Comparison of ENCODE assay signal across 30 cellular contexts in the genomic region with DNA sequence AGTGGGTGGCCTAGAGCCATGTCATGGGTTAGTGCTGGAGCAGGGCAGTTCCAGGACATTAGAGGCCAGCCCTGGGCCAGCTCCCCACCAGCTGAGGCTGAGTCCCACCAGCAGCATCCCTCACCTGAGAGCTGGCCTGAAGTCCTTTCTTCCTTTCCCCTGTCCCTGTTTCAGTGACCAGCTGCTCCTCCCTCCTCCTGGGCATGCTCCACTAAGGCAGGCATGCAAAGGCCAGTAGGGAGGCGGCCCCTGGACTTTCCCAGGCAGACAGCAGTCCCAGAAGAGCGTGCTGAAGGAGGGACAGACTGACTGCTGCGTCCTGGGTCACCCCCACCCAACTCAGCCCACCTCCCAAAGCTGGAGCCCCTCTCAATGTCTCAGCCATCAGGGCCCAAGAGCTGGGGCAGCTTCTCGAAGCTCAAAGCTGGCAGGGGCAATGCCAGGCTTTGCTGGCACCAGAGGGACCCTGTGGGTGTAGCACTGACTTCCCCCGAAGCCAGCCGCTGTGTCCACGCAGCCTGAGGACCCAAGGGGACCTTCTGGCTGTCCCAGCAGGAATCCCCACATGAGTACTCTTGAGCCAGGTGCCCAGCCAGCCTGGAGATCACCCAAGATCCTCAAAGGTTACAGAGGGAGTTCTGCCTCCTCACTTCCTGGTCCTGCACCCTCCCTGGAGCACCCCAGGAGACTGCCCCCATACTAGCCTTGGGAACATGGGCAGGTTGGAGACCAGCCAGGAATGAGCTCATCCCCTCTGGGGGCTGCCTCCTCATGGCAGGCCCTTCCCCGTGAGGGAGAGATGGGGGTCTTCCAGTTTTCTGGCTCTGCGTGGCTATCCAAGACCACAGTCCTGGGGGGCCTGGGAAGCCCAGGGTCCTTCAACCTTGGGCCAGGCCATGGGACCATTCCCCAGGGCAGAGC. TPM values are rescaled to one million over a fixed set of nuclear protein-coding genes. Genes with fewer than 3 reads are reported as not detected.
A peak's percentile ranks its signal among the peaks of the same experiment; 100 is the strongest.
DNase-seq lines count a peak whose midpoint lies in the region; ATAC-seq and TF ChIP-seq lines count a peak whose summit lies in the region.
"Had no signal": no experiment of that assay in that cellular context is flagged by ENCODE, and none has a peak within 500 bp of the region (broad histone marks: within the 10 kb centered on the region; RNA-seq: fewer than 3 reads in every experiment).

No MANE protein-coding gene starts in this region.

- H3K27ac ChIP-seq in heart right ventricle = no peak overlapping the region
- no peak overlapping the region for H3K27ac ChIP-seq in colonic mucosa
- H3K27ac ChIP-seq in PC-9 = no peak overlapping the region
- no peak overlapping the region for H3K27ac ChIP-seq in smooth muscle cell (ENCODE audit: low read depth)
- H3K27ac ChIP-seq: gastrocnemius medialis, ovary, SK-N-MC had no signal

- no peak for TF ChIP-seq CTCF in heart right ventricle (IDR thresholded peaks at IDR 0.05)
- no peak for TF ChIP-seq CTCF in colonic mucosa (IDR thresholded peaks at IDR 0.05)
- no peak for TF ChIP-seq CTCF in mesothelial cell of epicardium (IDR thresholded peaks at IDR 0.05; ENCODE audit: unreplicated experiment)
- TF ChIP-seq CTCF in PC-9 (conservative IDR thresholded peaks at IDR 0.05) = no peak
- TF ChIP-seq CTCF in smooth muscle cell (IDR thresholded peaks at IDR 0.05; ENCODE audit: borderline replicate concordance, insufficient read depth, poor library complexity, severe bottlenecking) = no peak

- H3K27me3 Mint-ChIP-seq in mesothelial cell of epicardium (ENCODE audit: low read depth) = peaks cover 1% of the 10 kb centered on the region
- H3K27me3 Mint-ChIP-seq: natural killer cell treated with Interleukin-12 subunit alpha and Interleukin-12 subunit beta and Interleukin-15 and Interleukin-18, amount 100 ng/mL, for 72 hours had no signal

- intact Hi-C loops in left ventricle myocardium superior (cut with micrococcal nuclease) (no loop called here), heart right ventricle (cut with DNase I) (no loop called here), colonic mucosa (cut with DNase I) (no loop called here), PC-9 (cut with micrococcal nuclease; ENCODE audit: unreplicated experiment) (no loop called here)

- H3K36me3 ChIP-seq in heart right ventricle = no peaks in the 10 kb centered on the region
- H3K36me3 ChIP-seq in colonic mucosa = no peaks in the 10 kb centered on the region
- no peaks in the 10 kb centered on the region for H3K36me3 ChIP-seq in PC-9 (ENCODE audit: low read depth)
- no peaks in the 10 kb centered on the region for H3K36me3 ChIP-seq in smooth muscle cell (ENCODE audit: low read depth)
- H3K36me3 ChIP-seq: gastrocnemius medialis, HAP-1, ovary had no signal

- no peak overlapping the region for H3K4me3 ChIP-seq in heart right ventricle
- no peak overlapping the region for H3K4me3 ChIP-seq in colonic mucosa
- H3K4me3 ChIP-seq in PC-9 = no peak overlapping the region
- H3K4me3 ChIP-seq in smooth muscle cell = no peak overlapping the region
- H3K4me3 ChIP-seq: gastrocnemius medialis, HAP-1, ovary, SK-N-MC had no signal

- H4K20me1 ChIP-seq in PC-9 (ENCODE audit: insufficient read depth) (no peaks in the 10 kb centered on the region), smooth muscle cell (ENCODE audit: low read depth) (no peaks in the 10 kb centered on the region)

- peaks cover 0 to 8% (median 0%) of the 10 kb centered on the region in 9 donors for H3K4me1 ChIP-seq in heart right ventricle
- H3K4me1 ChIP-seq in colonic mucosa = no peaks in the 10 kb centered on the region
- H3K4me1 ChIP-seq in PC-9 (replicated peaks; ENCODE audit: insufficient read depth) = no peaks in the 10 kb centered on the region; the same call in 1 of the 2 replicates
- H3K4me1 ChIP-seq in smooth muscle cell (ENCODE audit: low read depth) = peaks cover 7% of the 10 kb centered on the region
- H3K4me1 ChIP-seq: gastrocnemius medialis, HAP-1 had no signal

- 83 to 87% methylated on average over 9 of the region's 9 CpGs for WGBS in heart right ventricle, 2 donors
- 87% methylated on average over 9 of the region's 9 CpGs for WGBS in smooth muscle cell (ENCODE audit: low lambda C conversion rate)

- H3K79me2 ChIP-seq in PC-9 (ENCODE audit: low read depth) = no peaks in the 10 kb centered on the region
- no peaks in the 10 kb centered on the region for H3K79me2 ChIP-seq in smooth muscle cell (ENCODE audit: low read depth)

- POLR2A ChIA-PET in PC-9 (lab: Charles Lee; ENCODE audit: unreplicated experiment) = no interaction called here

- H3K4me2 ChIP-seq in PC-9 = no peak overlapping the region
- no peak overlapping the region for H3K4me2 ChIP-seq in smooth muscle cell

- H2AFZ ChIP-seq in PC-9 = no peak overlapping the region
- no peak overlapping the region for H2AFZ ChIP-seq in smooth muscle cell (ENCODE audit: low read depth)

- no peaks in the 10 kb centered on the region for H3K27me3 ChIP-seq in heart right ventricle
- H3K27me3 ChIP-seq in colonic mucosa = no peaks in the 10 kb centered on the region
- no peaks in the 10 kb centered on the region for H3K27me3 ChIP-seq in PC-9 (ENCODE audit: insufficient read depth, low read depth)
- H3K27me3 ChIP-seq in smooth muscle cell (ENCODE audit: low read depth) = no peaks in the 10 kb centered on the region
- H3K27me3 ChIP-seq: gastrocnemius medialis, ovary had no signal

- no peaks in the 10 kb centered on the region for H3K9me2 ChIP-seq in PC-9 (ENCODE audit: insufficient read depth)

- H3K9ac ChIP-seq in colonic mucosa (ENCODE audit: low read depth in 2 of 2, low read length in 2 of 2) (no peak overlapping the region), smooth muscle cell (ENCODE audit: low read depth) (no peak overlapping the region)

- no TSS peak for BruUV-seq in PC-9 (replicated peaks; lab: Mats Ljungman, UMichigan)

- H3K9me3 ChIP-seq in heart right ventricle = no peaks in the 10 kb centered on the region
- no peaks in the 10 kb centered on the region for H3K9me3 ChIP-seq in colonic mucosa
- H3K9me3 ChIP-seq in PC-9 (ENCODE audit: insufficient read depth, low read depth) = no peaks in the 10 kb centered on the region
- no peaks in the 10 kb centered on the region for H3K9me3 ChIP-seq in smooth muscle cell (replicated peaks; ENCODE audit: low read depth)
- H3K9me3 ChIP-seq: gastrocnemius medialis, HAP-1, ovary had no signal

- H3F3A ChIP-seq in PC-9 (ENCODE audit: insufficient read depth, low read depth) (no peaks in the 10 kb centered on the region), smooth muscle cell (ENCODE audit: low read depth) (no peaks in the 10 kb centered on the region)

- no peak overlapping the region for H3K4me3 Mint-ChIP-seq in mesothelial cell of epicardium
- H3K4me3 Mint-ChIP-seq: activated naive CD4-positive, alpha-beta T cell treated with anti-CD3 and anti-CD28 coated beads for 36 hours; activated T-helper 1 cell treated with anti-CD3 and anti-CD28 coated beads, Interleukin-12 subunit alpha, Interleukin-12 subunit beta, Interleukin-2, Interleukin-4 antibody, amounts not matched to agents 30 ng/mL and 10 ng/mL and 1 ng/mL, durations not matched to agents 14 hours and 24 hours and 36 hours; immature natural killer cell; natural killer cell treated with Interleukin-12 subunit alpha and Interleukin-12 subunit beta and Interleukin-15 and Interleukin-18, amount 100 ng/mL, for 72 hours; stimulated activated effector memory CD8-positive, alpha-beta T cell treated with anti-CD3 and anti-CD28 coated beads, Interleukin-12 subunit alpha, Interleukin-12 subunit beta, amount 100 ng/mL, for 72 hours; T-helper 2 cell treated with Interferon-gamma antibody and Interleukin-4, amounts not matched to agents 5 μg/mL and 100 μg/mL, for 36 hours had no signal

- CTCF ChIA-PET in PC-9 (lab: Charles Lee) = no interaction called here

- H3K27ac Mint-ChIP-seq in mesothelial cell of epicardium = no peak overlapping the region
- H3K27ac Mint-ChIP-seq: activated naive CD4-positive, alpha-beta T cell treated with anti-CD3 and anti-CD28 coated beads for 36 hours; activated T-helper 1 cell treated with anti-CD3 and anti-CD28 coated beads, Interleukin-12 subunit alpha, Interleukin-12 subunit beta, Interleukin-2, Interleukin-4 antibody, amounts not matched to agents 30 ng/mL and 10 ng/mL and 1 ng/mL, durations not matched to agents 14 hours and 24 hours and 36 hours; immature natural killer cell; natural killer cell treated with Interleukin-12 subunit alpha and Interleukin-12 subunit beta and Interleukin-15 and Interleukin-18, amount 100 ng/mL, for 72 hours; T-helper 2 cell treated with Interferon-gamma antibody and Interleukin-4, amounts not matched to agents 5 μg/mL and 100 μg/mL, for 36 hours had no signal

- no peak for ATAC-seq in left ventricle myocardium superior
- ATAC-seq in heart right ventricle = no peak
- no peak for ATAC-seq in HG03457 (IDR thresholded peaks at IDR 0.05; ENCODE audit: unreplicated experiment)
- ATAC-seq: gastrocnemius medialis; natural killer cell treated with Interleukin-12 subunit alpha and Interleukin-12 subunit beta and Interleukin-15 and Interleukin-18, amount 100 ng/mL, for 72 hours; stimulated activated effector memory CD8-positive, alpha-beta T cell treated with anti-CD3 and anti-CD28 coated beads, Interleukin-12 subunit alpha, Interleukin-12 subunit beta, amount 100 ng/mL, for 72 hours had no signal

- DNase-seq in left ventricle myocardium superior = peak; percentile 18
- DNase-seq in heart right ventricle = no peak
- DNase-seq in colonic mucosa = peak; percentile 7
- peak; percentile 13 to 31 for DNase-seq in mesothelial cell of epicardium (ENCODE audit: low spot score in 2 of 2, unreplicated experiment in 2 of 2)
- DNase-seq in ureter (ENCODE audit: low spot score) = peak; percentile 24
- no peak for DNase-seq in PC-9
- no peak for DNase-seq in smooth muscle cell (lab: John Stamatoyannopoulos, UW; ENCODE audit: unreplicated experiment)
- DNase-seq: activated CD4-positive, alpha-beta T cell treated with anti-CD3 and anti-CD28 coated beads for 48 hours; activated naive CD4-positive, alpha-beta T cell treated with anti-CD3 and anti-CD28 coated beads for 36 hours; amygdala; cortex of kidney; DND-41; hippocampal formation; immature natural killer cell; NCI-H1092 treated with DMSO at 0.1 percent for 48 hours; NCI-H1930; NCI-H526 treated with DMSO at 0.1 percent for 48 hours; retina; stimulated activated CD4-positive, alpha-beta T cell treated with anti-CD3 and anti-CD28 coated beads, Interleukin-12 subunit alpha, Interleukin-12 subunit beta, amount 100 ng/mL, for 4 hours; stimulated activated CD4-positive, alpha-beta T cell treated with anti-CD3 and anti-CD28 coated beads, Interleukin-4, amount 100 ng/mL, for 24 hours; substantia nigra had no signal

- H3K9me3 Mint-ChIP-seq in mesothelial cell of epicardium = no peaks in the 10 kb centered on the region
- H3K9me3 Mint-ChIP-seq: activated naive CD4-positive, alpha-beta T cell treated with anti-CD3 and anti-CD28 coated beads for 36 hours; activated T-helper 1 cell treated with anti-CD3 and anti-CD28 coated beads, Interleukin-12 subunit alpha, Interleukin-12 subunit beta, Interleukin-2, Interleukin-4 antibody, amounts not matched to agents 30 ng/mL and 10 ng/mL and 1 ng/mL, durations not matched to agents 14 hours and 24 hours and 36 hours; natural killer cell treated with Interleukin-12 subunit alpha and Interleukin-12 subunit beta and Interleukin-15 and Interleukin-18, amount 100 ng/mL, for 72 hours; stimulated activated effector memory CD8-positive, alpha-beta T cell treated with anti-CD3 and anti-CD28 coated beads, Interleukin-12 subunit alpha, Interleukin-12 subunit beta, amount 100 ng/mL, for 72 hours; T-helper 2 cell treated with Interferon-gamma antibody and Interleukin-4, amounts not matched to agents 5 μg/mL and 100 μg/mL, for 36 hours had no signal

- H3K36me3 Mint-ChIP-seq in mesothelial cell of epicardium = no peaks in the 10 kb centered on the region
- H3K36me3 Mint-ChIP-seq: immature natural killer cell; natural killer cell treated with Interleukin-12 subunit alpha and Interleukin-12 subunit beta and Interleukin-15 and Interleukin-18, amount 100 ng/mL, for 72 hours; stimulated activated effector memory CD8-positive, alpha-beta T cell treated with anti-CD3 and anti-CD28 coated beads, Interleukin-12 subunit alpha, Interleukin-12 subunit beta, amount 100 ng/mL, for 72 hours had no signal

- H3K4me1 Mint-ChIP-seq in mesothelial cell of epicardium = peaks cover 2% of the 10 kb centered on the region
- H3K4me1 Mint-ChIP-seq: immature natural killer cell; stimulated activated effector memory CD8-positive, alpha-beta T cell treated with anti-CD3 and anti-CD28 coated beads, Interleukin-12 subunit alpha, Interleukin-12 subunit beta, amount 100 ng/mL, for 72 hours had no signal

RNA-seq across cellular contexts. Expression of a gene that starts 35.2 kb away (rescaled TPM):
- total RNA-seq in left ventricle myocardium superior = 8.4 TPM
- total RNA-seq in heart right ventricle = 1 to 10 TPM in 8 of 10 donors, under 1 TPM in 2; 0.67 to 2.6 (median 1.2) TPM
- 1 to 10 TPM in 1 of 2 donors, under 1 TPM in 1; 0.38 to 2.3 TPM for polyA plus RNA-seq in heart right ventricle
- total RNA-seq in colonic mucosa = 1 to 10 TPM; 1.9 to 3.3 TPM
- total RNA-seq in mesothelial cell of epicardium = 0.88 to 2.2 TPM (median 2.1 TPM) in 3 replicates
- total RNA-seq in ureter = 0.42 TPM
- not detected in 2 replicates for total RNA-seq in PC-9 (2021)
- 0.94 and 1.9 TPM in 2 replicates for total RNA-seq in smooth muscle cell
- polyA plus RNA-seq in smooth muscle cell = 0.70 and 1.7 TPM in 2 replicates
- total RNA-seq: natural killer cell treated with Interleukin-12 subunit alpha and Interleukin-12 subunit beta and Interleukin-15 and Interleukin-18, amount 100 ng/mL, for 72 hours had no signal

Comparison
In these comparisons a context has a peak if more than half of its experiments do, and no peak if none do; other contexts are left out.
1. DNase-seq: peak in left ventricle myocardium superior (single experiment), colonic mucosa (single experiment), mesothelial cell of epicardium (2 of 2) and ureter (single experiment); none in heart right ventricle (0 of 2), PC-9 (0 of 2) and smooth muscle cell (single experiment).